10 cellular contexts compared by ENCODE assay signal in the genomic region with DNA sequence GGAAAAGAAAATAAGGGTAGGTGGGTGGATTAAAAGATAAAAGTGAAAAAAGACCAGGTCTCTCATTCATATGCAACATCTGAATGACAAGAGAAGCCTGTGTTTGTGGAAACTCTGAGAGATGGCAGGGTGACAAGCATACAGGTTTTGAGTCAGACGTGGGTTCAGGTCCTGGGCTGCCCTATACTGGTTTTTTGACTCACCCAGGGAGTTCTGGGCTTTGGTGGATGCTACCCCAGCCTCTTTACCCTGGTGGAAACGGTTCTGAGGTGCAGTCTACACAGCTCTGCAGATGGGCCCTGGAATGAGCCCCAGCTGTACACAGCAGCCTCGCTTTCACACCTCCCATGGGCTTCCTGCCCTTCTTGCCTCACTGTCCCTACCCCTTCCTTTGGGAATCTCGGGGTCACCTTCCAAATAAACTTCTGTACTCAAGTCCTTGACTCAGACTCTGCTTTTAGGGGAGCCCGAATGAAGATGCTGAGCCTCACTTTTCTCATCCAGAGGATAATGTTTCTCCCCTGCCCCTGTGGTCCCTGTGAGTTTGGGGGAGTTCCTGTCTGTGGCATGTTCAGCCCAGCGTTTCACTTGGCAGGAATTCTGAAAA.
DNase-seq lines count a peak whose midpoint lies in the region; ATAC-seq lines count a peak whose summit lies in the region.
"Had no signal": no experiment of that assay in that cellular context is flagged by ENCODE, and none has a peak within 500 bp of the region (broad histone marks: within the 10 kb centered on the region; RNA-seq: fewer than 3 reads in every experiment).

No MANE protein-coding gene starts in this region.

- DNase-seq in SJSA1 (ENCODE audit: low read depth in 1 of 2, low spot score in 2 of 2) (no peak), GM19238 (ENCODE audit: insufficient read length, low spot score) (no peak), putamen (ENCODE audit: low spot score) (no peak)
- DNase-seq in central memory CD8-positive, alpha-beta T cell (ENCODE audit: low spot score in 2 of 2) = no peak
- DNase-seq in stimulated activated CD4-positive, alpha-beta T cell treated with anti-CD3 and anti-CD28 coated beads, Interleukin-1b, Interleukin-23, amount 100 ng/mL, for 48 hours = peak; percentile 86
- DNase-seq: heart right ventricle, Kasumi-1 had no signal

- peaks cover 46% of the 10 kb centered on the region for H3K4me1 ChIP-seq in SJSA1 (replicated peaks)

- peaks cover 48% of the 10 kb centered on the region for H3K36me3 ChIP-seq in SJSA1

- H3K36me3 Mint-ChIP-seq in central memory CD8-positive, alpha-beta T cell (ENCODE audit: insufficient read depth) = no peaks in the 10 kb centered on the region

- no peak overlapping the region for H3K4me3 ChIP-seq in SJSA1
- H3K4me3 ChIP-seq: heart right ventricle had no signal

- H3K27ac Mint-ChIP-seq in central memory CD8-positive, alpha-beta T cell (ENCODE audit: low read depth) = no peak overlapping the region

- no peaks in the 10 kb centered on the region for H3K27me3 Mint-ChIP-seq in central memory CD8-positive, alpha-beta T cell

- peak overlapping the region; percentile 19; the same call in 1 of the 2 replicates for H3K27ac ChIP-seq in SJSA1
- H3K27ac ChIP-seq: heart right ventricle had no signal

- peak; percentile 21 for ATAC-seq in GM19351 (IDR thresholded peaks at IDR 0.05; ENCODE audit: unreplicated experiment)
- peak; percentile 24 for ATAC-seq in central memory CD8-positive, alpha-beta T cell (replicated peaks; ENCODE audit: extremely low read depth, poor library complexity, severe bottlenecking)
- ATAC-seq in HG02678 (IDR thresholded peaks at IDR 0.05; ENCODE audit: unreplicated experiment) = no peak
- no peak for ATAC-seq in HG02623 (IDR thresholded peaks at IDR 0.05; ENCODE audit: unreplicated experiment)

- H3K4me1 Mint-ChIP-seq in central memory CD8-positive, alpha-beta T cell = peaks cover 6% of the 10 kb centered on the region

- H3K9me3 Mint-ChIP-seq in central memory CD8-positive, alpha-beta T cell = no peaks in the 10 kb centered on the region

- no peak overlapping the region for H3K4me3 Mint-ChIP-seq in central memory CD8-positive, alpha-beta T cell

- no peaks in the 10 kb centered on the region for H3K9me3 ChIP-seq in SJSA1 (replicated peaks)
- H3K9me3 ChIP-seq: heart right ventricle had no signal

- H3K27me3 ChIP-seq in SJSA1 (replicated peaks) = no peaks in the 10 kb centered on the region
- H3K27me3 ChIP-seq: heart right ventricle had no signal

Comparison
In these comparisons a context has a peak if more than half of its experiments do, and no peak if none do; other contexts are left out.
1. ATAC-seq: peak in GM19351 (single experiment) and central memory CD8-positive, alpha-beta T cell (single experiment); none in HG02678 (single experiment) and HG02623 (single experiment).